ENCODE assay signal across 10 cellular contexts in genomic region chr6:5175635-5176034, GRCh38.
DNase-seq lines count a peak whose midpoint lies in the region; ATAC-seq and TF ChIP-seq lines count a peak whose summit lies in the region.
"Had no signal": no experiment of that assay in that cellular context is flagged by ENCODE, and none has a peak within 500 bp of the region (broad histone marks: within the 10 kb centered on the region; RNA-seq: fewer than 3 reads in every experiment).

No MANE protein-coding gene starts in this region.

- H3K4me3 ChIP-seq in spleen, result no peak overlapping the region
- H3K4me3 ChIP-seq in coronary artery, result no peak overlapping the region
- H3K4me3 ChIP-seq: upper lobe of left lung had no signal

- no peaks in the 10 kb centered on the region for H3K27me3 ChIP-seq in spleen (replicated peaks in 1 of 7)
- H3K27me3 ChIP-seq: upper lobe of left lung had no signal

- peaks cover 5% of the 10 kb centered on the region for H3K36me3 Mint-ChIP-seq in activated CD8-positive, alpha-beta memory T cell treated with anti-CD3 and anti-CD28 coated beads, Interleukin-2, amount 10 ng/mL, durations not matched to agents 7 days and 5 days
- peaks cover 6% of the 10 kb centered on the region for H3K36me3 Mint-ChIP-seq in activated T-helper 2 cell treated with anti-CD3 and anti-CD28 coated beads, Interferon-gamma antibody, Interleukin-2, Interleukin-4, amounts not matched to agents 10 μg/mL and 5 μg/mL and 100 μg/mL, durations not matched to agents 14 hours and 24 hours and 36 hours (ENCODE audit: low read depth)

- peak overlapping the region; percentile 38 for H3K4me3 Mint-ChIP-seq in activated CD8-positive, alpha-beta memory T cell treated with anti-CD3 and anti-CD28 coated beads, Interleukin-2, amount 10 ng/mL, durations not matched to agents 7 days and 5 days
- peak overlapping the region; percentile 37 for H3K4me3 Mint-ChIP-seq in activated T-helper 2 cell treated with anti-CD3 and anti-CD28 coated beads, Interferon-gamma antibody, Interleukin-2, Interleukin-4, amounts not matched to agents 10 μg/mL and 5 μg/mL and 100 μg/mL, durations not matched to agents 14 hours and 24 hours and 36 hours (ENCODE audit: low read depth)

- TF ChIP-seq POLR2A in spleen (IDR thresholded peaks at IDR 0.05), result no peak

- no peaks in the 10 kb centered on the region for H3K36me3 ChIP-seq in spleen
- H3K36me3 ChIP-seq: upper lobe of left lung had no signal

- intact Hi-C loops in activated T-helper 2 cell treated with anti-CD3 and anti-CD28 coated beads, Interferon-gamma antibody, Interleukin-2, Interleukin-4, amounts not matched to agents 10 μg/mL and 5 μg/mL and 100 μg/mL, durations not matched to agents 14 hours and 24 hours and 36 hours (cut with micrococcal nuclease), result loop anchor here (10.0 kb wide), 1 partner anchor 109 kb away; no protein-coding TSS in a partner anchor
- intact Hi-C loops in spleen (cut with DNase I; ENCODE audit: low total_unique reads), result no loop called here

- H3K9me3 ChIP-seq in spleen, result no peaks in the 10 kb centered on the region
- H3K9me3 ChIP-seq: upper lobe of left lung had no signal

- WGBS in spleen, 5 donors, result 48 to 75% (median 58%) methylated on average over 6 of the region's 6 CpGs

- CTCF ChIA-PET in activated CD8-positive, alpha-beta memory T cell treated with anti-CD3 and anti-CD28 coated beads, Interleukin-2, amount 10 ng/mL, durations not matched to agents 7 days and 5 days (lab: Charles Lee), result interaction anchor here (1.0 to 4.8 kb wide), 9 partner anchors 8 to 127 kb away, joined by 3 to 33 read pairs (median 4); partner anchors contain the start of gene FARS2

- no peak for TF ChIP-seq CTCF in spleen (IDR thresholded peaks at IDR 0.05 in 8 of 11, conservative IDR thresholded peaks at IDR 0.05 in 3 of 11)
- no peak for TF ChIP-seq CTCF in coronary artery (IDR thresholded peaks at IDR 0.05)

- DNase-seq in activated CD8-positive, alpha-beta memory T cell treated with anti-CD3 and anti-CD28 coated beads, Interleukin-2, amount 10 ng/mL, durations not matched to agents 7 days and 5 days, result peak; percentile 66
- no peak for DNase-seq in activated CD8-positive, alpha-beta memory T cell treated with anti-CD3 and anti-CD28 coated beads, Interleukin-2, amount 50 U/mL, for 48 hours
- DNase-seq in KBM-7 (peak; percentile 9), spleen (no peak), NCI-H2171 treated with DMSO at 0.1 percent for 48 hours (lab: John Stamatoyannopoulos, UW) (no peak), coronary artery (ENCODE audit: low spot score) (no peak), iPS-NIHi7 (ENCODE audit: extremely low spot score) (no peak)
- DNase-seq in activated T-helper 2 cell treated with anti-CD3 and anti-CD28 coated beads, Interferon-gamma antibody, Interleukin-2, Interleukin-4, amounts not matched to agents 10 μg/mL and 5 μg/mL and 100 μg/mL, durations not matched to agents 14 hours and 24 hours and 36 hours (ENCODE audit: low spot score), result no peak
- DNase-seq: activated CD4-positive, CD25-positive, alpha-beta regulatory T cell; upper lobe of left lung had no signal

- in situ Hi-C loops in KBM-7 (cut with MboI; ENCODE audit: low pct_unique_long_range_greater_than_20kb, low sequenced_read_pairs), result no loop called here

- H3K4me1 ChIP-seq in spleen, result peaks cover 0 to 46% (median 24%) of the 10 kb centered on the region in 6 donors

- H3K4me1 Mint-ChIP-seq in activated CD8-positive, alpha-beta memory T cell treated with anti-CD3 and anti-CD28 coated beads, Interleukin-2, amount 10 ng/mL, durations not matched to agents 7 days and 5 days, result peaks cover 62% of the 10 kb centered on the region
- H3K4me1 Mint-ChIP-seq in activated T-helper 2 cell treated with anti-CD3 and anti-CD28 coated beads, Interferon-gamma antibody, Interleukin-2, Interleukin-4, amounts not matched to agents 10 μg/mL and 5 μg/mL and 100 μg/mL, durations not matched to agents 14 hours and 24 hours and 36 hours (ENCODE audit: low read depth), result peaks cover 44% of the 10 kb centered on the region

- no peaks in the 10 kb centered on the region for H3K9me3 Mint-ChIP-seq in activated CD8-positive, alpha-beta memory T cell treated with anti-CD3 and anti-CD28 coated beads, Interleukin-2, amount 10 ng/mL, durations not matched to agents 7 days and 5 days (ENCODE audit: low read depth)
- no peaks in the 10 kb centered on the region for H3K9me3 Mint-ChIP-seq in activated T-helper 2 cell treated with anti-CD3 and anti-CD28 coated beads, Interferon-gamma antibody, Interleukin-2, Interleukin-4, amounts not matched to agents 10 μg/mL and 5 μg/mL and 100 μg/mL, durations not matched to agents 14 hours and 24 hours and 36 hours

- peak overlapping the region; percentile 95 for H3K27ac Mint-ChIP-seq in activated CD8-positive, alpha-beta memory T cell treated with anti-CD3 and anti-CD28 coated beads, Interleukin-2, amount 10 ng/mL, durations not matched to agents 7 days and 5 days
- peak overlapping the region; percentile 72 for H3K27ac Mint-ChIP-seq in activated T-helper 2 cell treated with anti-CD3 and anti-CD28 coated beads, Interferon-gamma antibody, Interleukin-2, Interleukin-4, amounts not matched to agents 10 μg/mL and 5 μg/mL and 100 μg/mL, durations not matched to agents 14 hours and 24 hours and 36 hours

- peak; percentile 38 for ATAC-seq in activated CD8-positive, alpha-beta memory T cell treated with anti-CD3 and anti-CD28 coated beads, Interleukin-2, amount 10 ng/mL, durations not matched to agents 7 days and 5 days

- no peaks in the 10 kb centered on the region for H3K27me3 Mint-ChIP-seq in activated CD8-positive, alpha-beta memory T cell treated with anti-CD3 and anti-CD28 coated beads, Interleukin-2, amount 10 ng/mL, durations not matched to agents 7 days and 5 days
- no peaks in the 10 kb centered on the region for H3K27me3 Mint-ChIP-seq in activated T-helper 2 cell treated with anti-CD3 and anti-CD28 coated beads, Interferon-gamma antibody, Interleukin-2, Interleukin-4, amounts not matched to agents 10 μg/mL and 5 μg/mL and 100 μg/mL, durations not matched to agents 14 hours and 24 hours and 36 hours (ENCODE audit: low read depth)

- H3K27ac ChIP-seq in spleen (peak overlapping the region in 6 of 8 donors; percentile 63 to 80 (median 76)), coronary artery (no peak overlapping the region)

Comparison
In these comparisons a context has a peak if more than half of its experiments do, and no peak if none do; other contexts are left out.
1. DNase-seq: peak in activated CD8-positive, alpha-beta memory T cell treated with anti-CD3 and anti-CD28 coated beads, Interleukin-2, amount 10 ng/mL, durations not matched to agents 7 days and 5 days (single experiment) and KBM-7 (single experiment); none in activated CD8-positive, alpha-beta memory T cell treated with anti-CD3 and anti-CD28 coated beads, Interleukin-2, amount 50 U/mL, for 48 hours (single experiment), activated T-helper 2 cell treated with anti-CD3 and anti-CD28 coated beads, Interferon-gamma antibody, Interleukin-2, Interleukin-4, amounts not matched to agents 10 μg/mL and 5 μg/mL and 100 μg/mL, durations not matched to agents 14 hours and 24 hours and 36 hours (single experiment), spleen (single experiment), NCI-H2171 treated with DMSO at 0.1 percent for 48 hours (single experiment), coronary artery (single experiment) and iPS-NIHi7 (single experiment).
2. H3K27ac ChIP-seq: peak in spleen (6 of 8); none in coronary artery (0 of 2).